8 cellular contexts compared by ENCODE assay signal in the genomic region with DNA sequence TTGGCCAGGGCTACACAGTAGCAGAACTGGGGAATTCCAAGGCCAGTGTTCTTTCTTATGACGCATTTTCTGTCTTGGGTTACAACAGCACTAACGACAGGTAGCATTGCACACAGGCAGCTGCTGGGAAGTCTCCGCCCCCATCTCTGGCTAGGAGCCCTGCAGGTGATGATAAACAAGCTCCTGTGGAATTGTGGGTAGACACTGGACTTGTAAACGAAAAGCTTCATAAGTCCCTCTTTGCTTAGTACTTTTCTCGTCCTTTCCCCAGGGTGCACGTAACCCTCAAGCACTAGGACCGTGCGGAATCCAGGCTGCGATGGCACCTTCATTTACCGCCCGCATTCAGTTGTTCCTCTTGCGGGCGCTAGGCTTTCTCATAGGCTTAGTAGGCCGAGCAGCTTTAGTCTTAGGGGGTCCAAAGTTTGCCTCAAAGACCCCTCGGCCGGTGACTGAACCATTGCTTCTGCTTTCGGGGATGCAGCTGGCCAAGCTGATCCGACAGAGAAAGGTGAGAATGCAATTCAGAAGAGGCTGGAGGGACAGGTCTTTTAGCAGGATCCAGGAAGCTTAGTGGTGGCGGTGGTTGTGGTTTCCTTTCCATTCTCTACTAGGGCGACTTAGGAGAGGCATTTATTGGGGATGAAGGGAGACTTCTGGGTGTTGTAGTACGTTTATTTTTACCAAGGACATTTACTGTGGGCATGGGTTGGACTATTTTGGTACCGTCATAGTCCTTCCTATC. TPM values are rescaled to one million over a fixed set of nuclear protein-coding genes. Genes with fewer than 3 reads are reported as not detected.
DNase-seq lines count a peak whose midpoint lies in the region; ATAC-seq, FAIRE-seq and TF ChIP-seq lines count a peak whose summit lies in the region.

A gene with protein sequence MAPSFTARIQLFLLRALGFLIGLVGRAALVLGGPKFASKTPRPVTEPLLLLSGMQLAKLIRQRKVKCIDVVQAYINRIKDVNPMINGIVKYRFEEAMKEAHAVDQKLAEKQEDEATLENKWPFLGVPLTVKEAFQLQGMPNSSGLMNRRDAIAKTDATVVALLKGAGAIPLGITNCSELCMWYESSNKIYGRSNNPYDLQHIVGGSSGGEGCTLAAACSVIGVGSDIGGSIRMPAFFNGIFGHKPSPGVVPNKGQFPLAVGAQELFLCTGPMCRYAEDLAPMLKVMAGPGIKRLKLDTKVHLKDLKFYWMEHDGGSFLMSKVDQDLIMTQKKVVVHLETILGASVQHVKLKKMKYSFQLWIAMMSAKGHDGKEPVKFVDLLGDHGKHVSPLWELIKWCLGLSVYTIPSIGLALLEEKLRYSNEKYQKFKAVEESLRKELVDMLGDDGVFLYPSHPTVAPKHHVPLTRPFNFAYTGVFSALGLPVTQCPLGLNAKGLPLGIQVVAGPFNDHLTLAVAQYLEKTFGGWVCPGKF (plus strand): TSS at position 200 of the 745 bp plus-strand sequence. CDS start 120 bp downstream, at position 320.

- POLR2A ChIA-PET in A673 (lab: Charles Lee; ENCODE audit: low non-redundant PET): no interaction called here

- TF ChIP-seq CTCF in A673 (conservative IDR thresholded peaks at IDR 0.05; ENCODE audit: low read depth, low read length): no peak

- no peaks in the 10 kb centered on the region for H3K36me3 ChIP-seq in A673 (ENCODE audit: insufficient read depth, low read length, poor library complexity, severe bottlenecking)

- CTCF ChIA-PET in A673 (lab: Charles Lee): no interaction called here

- H3K9me3 ChIP-seq in A673 (ENCODE audit: low read depth, low read length, poor library complexity, severe bottlenecking): no peaks in the 10 kb centered on the region

- BruUV-seq in A673 (replicated peaks; lab: Mats Ljungman, UMichigan): no TSS peak

- H3K27ac ChIP-seq in A673 (ENCODE audit: low read depth, low read length, poor library complexity, severe bottlenecking): no peak within 1 kb of the TSS

- intact Hi-C loops in A673 (cut with micrococcal nuclease; ENCODE audit: unreplicated experiment): no loop called here

- no peaks in the 10 kb centered on the region for H3K4me1 ChIP-seq in A673 (ENCODE audit: insufficient read depth, low read length, poor library complexity, severe bottlenecking)

- no peaks in the 10 kb centered on the region for H3K27me3 ChIP-seq in A673 (replicated peaks; ENCODE audit: insufficient read depth, low read depth, low read length, poor library complexity)

- peak; percentile 95 for FAIRE-seq in GM19239 (lab: Jason Lieb, UNC)

- ATAC-seq in HG03354 (IDR thresholded peaks at IDR 0.05; ENCODE audit: poor library complexity, severe bottlenecking, unreplicated experiment): peak; percentile 96

- no peak within 1 kb of the TSS for H3K4me3 ChIP-seq in A673 (ENCODE audit: low read depth, low read length, poor library complexity, severe bottlenecking)

- DNase-seq in A673 (ENCODE audit: low spot score): peak; percentile 1
- no peak for DNase-seq in GM19239 (ENCODE audit: insufficient read length, low spot score)
- DNase-seq in NCI-H748 (lab: John Stamatoyannopoulos, UW; ENCODE audit: unreplicated experiment): peak; percentile 97
- DNase-seq in activated T-helper 1 cell treated with anti-CD3 and anti-CD28 coated beads, Interleukin-2, amount 50 U/mL, for 16 hours (ENCODE audit: low read depth in 1 of 2, low spot score in 1 of 2): peak; percentile 12 to 41
- peak; percentile 45 for DNase-seq in iPS-NIHi11 (ENCODE audit: low spot score)
- peak; percentile 57 for DNase-seq in stimulated activated CD4-positive, alpha-beta T cell treated with anti-CD3 and anti-CD28 coated beads, Interleukin-4, amount 100 ng/mL, for 24 hours
- DNase-seq in NK-92 treated with Interleukin-12 subunit alpha and Interleukin-12 subunit beta, amount 100 ng/mL, for 24 hours (lab: John Stamatoyannopoulos, UW): no peak

RNA-seq across cellular contexts. Expression of the gene that starts here (rescaled TPM):
- total RNA-seq in A673 (2021): 0.24 TPM in 1 of 2 replicates, not detected in the other

Comparison
In these comparisons a context has a peak if more than half of its experiments do, and no peak if none do; other contexts are left out.
1. Peak in DNase-seq in A673; RNA of the gene not detected or under 1 TPM.
2. DNase-seq: peak in NCI-H748 (single experiment), activated T-helper 1 cell treated with anti-CD3 and anti-CD28 coated beads, Interleukin-2, amount 50 U/mL, for 16 hours (2 of 2), iPS-NIHi11 (single experiment) and stimulated activated CD4-positive, alpha-beta T cell treated with anti-CD3 and anti-CD28 coated beads, Interleukin-4, amount 100 ng/mL, for 24 hours (single experiment); none in GM19239 (single experiment) and NK-92 treated with Interleukin-12 subunit alpha and Interleukin-12 subunit beta, amount 100 ng/mL, for 24 hours (single experiment).